Comparison of ENCODE assay signal across 10 cellular contexts in the genomic region with DNA sequence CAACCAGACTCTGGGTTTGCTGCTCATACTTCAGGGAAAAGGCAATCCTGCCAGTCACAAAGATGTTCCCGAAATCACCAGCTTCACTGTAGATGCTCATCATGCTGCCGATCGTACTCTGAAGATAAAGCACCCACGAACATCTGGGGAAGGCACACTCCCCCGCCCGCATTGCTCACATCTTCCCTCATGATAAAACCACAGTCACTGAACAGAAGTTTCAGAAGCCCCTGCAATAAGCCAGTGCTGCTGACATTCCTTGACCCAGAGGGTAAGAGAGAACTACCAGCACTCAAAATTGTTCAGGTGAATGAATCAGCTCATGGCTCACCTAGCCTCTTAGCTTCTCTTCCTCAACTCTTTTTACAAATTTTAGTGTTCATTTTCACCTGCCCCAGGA.
DNase-seq lines count a peak whose midpoint lies in the region; ATAC-seq and TF ChIP-seq lines count a peak whose summit lies in the region.
"Had no signal": no experiment of that assay in that cellular context is flagged by ENCODE, and none has a peak within 500 bp of the region (broad histone marks: within the 10 kb centered on the region; RNA-seq: fewer than 3 reads in every experiment).

No MANE protein-coding gene starts in this region.

- H4K20me1 ChIP-seq in MM.1S (ENCODE audit: insufficient read depth, low read length) = no peaks in the 10 kb centered on the region

- DNase-seq in activated T-cell treated with anti-CD3 and anti-CD28 coated beads for 4 hours = peak; percentile 13
- DNase-seq in activated T-cell treated with anti-CD3 and anti-CD28 coated beads, Interleukin-2, amount 50 U/mL, for 1 hour = no peak
- peak; percentile 37 for DNase-seq in MM.1S
- DNase-seq in stimulated activated naive B cell treated with anti-CD40 and anti-IgM and Interleukin-4, amounts not matched to agents 10 μg/mL and 1 μg/mL and 100 μg/mL, for 72 hours = no peak
- no peak for DNase-seq in activated gamma-delta T cell treated with Interleukin-2 at 50 U/mL for 16 hours
- DNase-seq in NCI-H2081 (lab: John Stamatoyannopoulos, UW) = no peak
- DNase-seq: NCI-H82 had no signal

- no peaks in the 10 kb centered on the region for H3K36me3 ChIP-seq in MM.1S (replicated peaks; ENCODE audit: insufficient read depth, low read length)

- H3K27me3 ChIP-seq in MM.1S (replicated peaks; ENCODE audit: insufficient read depth, low read length) = no peaks in the 10 kb centered on the region

- H3K4me3 ChIP-seq in MM.1S (ENCODE audit: low read length) = no peak overlapping the region

- no peaks in the 10 kb centered on the region for H3K9me2 ChIP-seq in MM.1S (replicated peaks; ENCODE audit: insufficient read depth, low read length)

- peak overlapping the region; percentile 44 for H3K27ac Mint-ChIP-seq in stimulated activated naive B cell treated with anti-CD40 and anti-IgM and Interleukin-4, amounts not matched to agents 10 μg/mL and 1 μg/mL and 100 μg/mL, for 72 hours
- H3K27ac Mint-ChIP-seq: stimulated activated naive CD8-positive, alpha-beta T cell treated with anti-CD3 and anti-CD28 coated beads, Interleukin-15, Interleukin-2, amounts not matched to agents 100 ng/mL and 50 ng/mL, for 24 hours had no signal

- ATAC-seq in HG02678 (IDR thresholded peaks at IDR 0.05; ENCODE audit: unreplicated experiment) (peak; percentile 33), GM19455 (IDR thresholded peaks at IDR 0.05; ENCODE audit: unreplicated experiment) (no peak)
- peak; percentile 67 to 68 for ATAC-seq in stimulated activated naive B cell treated with anti-CD40 and anti-IgM and Interleukin-4, amounts not matched to agents 10 μg/mL and 1 μg/mL and 100 μg/mL, for 72 hours (replicated peaks)

- 0 out of 2 replicates have a peak, but pooled peaks cover 7% of the 10 kb centered on the region for H3K4me1 ChIP-seq in MM.1S (ENCODE audit: low read length)

- no peak overlapping the region for H3K27ac ChIP-seq in MM.1S (ENCODE audit: low read length)

- H3K4me3 Mint-ChIP-seq in stimulated activated naive B cell treated with anti-CD40 and anti-IgM and Interleukin-4, amounts not matched to agents 10 μg/mL and 1 μg/mL and 100 μg/mL, for 72 hours = peak overlapping the region in 1 of 2 donors; percentile 27
- H3K4me3 Mint-ChIP-seq: stimulated activated naive CD8-positive, alpha-beta T cell treated with anti-CD3 and anti-CD28 coated beads, Interleukin-15, Interleukin-2, amounts not matched to agents 100 ng/mL and 50 ng/mL, for 24 hours had no signal

- H3F3A ChIP-seq in MM.1S (ENCODE audit: insufficient read depth, low read length) = 0 out of 2 replicates have a peak, but pooled peaks cover 3% of the 10 kb centered on the region

- no peak overlapping the region for H2AFZ ChIP-seq in MM.1S (ENCODE audit: low read length)

- H3K79me2 ChIP-seq in MM.1S (ENCODE audit: low read length) = no peaks in the 10 kb centered on the region

- no peak overlapping the region for H3K9ac ChIP-seq in MM.1S (ENCODE audit: low read length)

- peaks cover 23 to 26% of the 10 kb centered on the region in 2 donors for H3K4me1 Mint-ChIP-seq in stimulated activated naive B cell treated with anti-CD40 and anti-IgM and Interleukin-4, amounts not matched to agents 10 μg/mL and 1 μg/mL and 100 μg/mL, for 72 hours

- peak overlapping the region; percentile 20; the same call in 1 of the 2 replicates for H3K4me2 ChIP-seq in MM.1S (ENCODE audit: low read depth, low read length)

- no peaks in the 10 kb centered on the region for H3K27me3 Mint-ChIP-seq in stimulated activated naive B cell treated with anti-CD40 and anti-IgM and Interleukin-4, amounts not matched to agents 10 μg/mL and 1 μg/mL and 100 μg/mL, for 72 hours

- H3K9me3 ChIP-seq in MM.1S (replicated peaks; ENCODE audit: insufficient read depth, low read length) = no peaks in the 10 kb centered on the region

- H3K36me3 Mint-ChIP-seq in stimulated activated naive B cell treated with anti-CD40 and anti-IgM and Interleukin-4, amounts not matched to agents 10 μg/mL and 1 μg/mL and 100 μg/mL, for 72 hours = no peaks in the 10 kb centered on the region

- TF ChIP-seq CTCF in MM.1S (IDR thresholded peaks at IDR 0.05; ENCODE audit: low read length) = no peak

- H3K9me3 Mint-ChIP-seq in stimulated activated naive B cell treated with anti-CD40 and anti-IgM and Interleukin-4, amounts not matched to agents 10 μg/mL and 1 μg/mL and 100 μg/mL, for 72 hours = no peaks in the 10 kb centered on the region
- H3K9me3 Mint-ChIP-seq: stimulated activated naive CD8-positive, alpha-beta T cell treated with anti-CD3 and anti-CD28 coated beads, Interleukin-15, Interleukin-2, amounts not matched to agents 100 ng/mL and 50 ng/mL, for 24 hours had no signal

Comparison
In these comparisons a context has a peak if more than half of its experiments do, and no peak if none do; other contexts are left out.
1. DNase-seq: peak in activated T-cell treated with anti-CD3 and anti-CD28 coated beads for 4 hours (single experiment) and MM.1S (single experiment); none in activated T-cell treated with anti-CD3 and anti-CD28 coated beads, Interleukin-2, amount 50 U/mL, for 1 hour (single experiment), stimulated activated naive B cell treated with anti-CD40 and anti-IgM and Interleukin-4, amounts not matched to agents 10 μg/mL and 1 μg/mL and 100 μg/mL, for 72 hours (single experiment), activated gamma-delta T cell treated with Interleukin-2 at 50 U/mL for 16 hours (single experiment) and NCI-H2081 (0 of 2).